8 cellular contexts compared by ENCODE assay signal in genomic region chr17:51165680-51166197, GRCh38. TPM values are rescaled to one million over a fixed set of nuclear protein-coding genes. Genes with fewer than 3 reads are reported as not detected.
DNase-seq lines count a peak whose midpoint lies in the region; ATAC-seq lines count a peak whose summit lies in the region.

No MANE protein-coding gene starts in this region.

- peak; percentile 62 to 82 for DNase-seq in AML-193 (lab: John Stamatoyannopoulos, UW)
- DNase-seq in activated naive CD8-positive, alpha-beta T cell treated with anti-CD3 and anti-CD28 coated beads for 36 hours = no peak
- DNase-seq in GM19238 (ENCODE audit: insufficient read length, low spot score) = no peak
- no peak for DNase-seq in middle frontal gyrus (ENCODE audit: extremely low spot score, low spot score)

- H3K4me3 ChIP-seq in iPS-11a (ENCODE audit: low read depth, low read length) (peak overlapping the region; percentile 93), skeletal muscle tissue (ENCODE audit: low read length in 3 of 3) (peak overlapping the region; percentile 90 to 96 (median 93))

- H3K27me3 ChIP-seq in skeletal muscle tissue (ENCODE audit: control insufficient read depth in 3 of 3, insufficient read depth in 3 of 3, low read length in 3 of 3) = no peaks in the 10 kb centered on the region

- no peaks in the 10 kb centered on the region for H3K9me3 ChIP-seq in skeletal muscle tissue (ENCODE audit: control insufficient read depth in 3 of 3, low read length in 3 of 3)

- peak overlapping the region; percentile 91 to 94 (median 92) for H3K9ac ChIP-seq in skeletal muscle tissue (ENCODE audit: low read depth in 1 of 3, low read length in 3 of 3)

- H3K36me3 Mint-ChIP-seq in IgD-negative memory B cell = peaks cover 5% of the 10 kb centered on the region
- peaks cover 55% of the 10 kb centered on the region for H3K36me3 Mint-ChIP-seq in activated naive CD8-positive, alpha-beta T cell treated with anti-CD3 and anti-CD28 coated beads for 36 hours

- peaks cover 10 to 17% (median 15%) of the 10 kb centered on the region in 3 donors for H3K4me1 ChIP-seq in skeletal muscle tissue (ENCODE audit: control insufficient read depth in 3 of 3, insufficient read depth in 3 of 3, low read length in 3 of 3)

- H3K27ac ChIP-seq in skeletal muscle tissue (ENCODE audit: low read depth, low read length) = peak overlapping the region; percentile 94

- H3K9me3 Mint-ChIP-seq in IgD-negative memory B cell = no peaks in the 10 kb centered on the region
- H3K9me3 Mint-ChIP-seq in activated naive CD8-positive, alpha-beta T cell treated with anti-CD3 and anti-CD28 coated beads for 36 hours = no peaks in the 10 kb centered on the region

- no peaks in the 10 kb centered on the region for H3K27me3 Mint-ChIP-seq in IgD-negative memory B cell
- peaks cover 4% of the 10 kb centered on the region for H3K27me3 Mint-ChIP-seq in activated naive CD8-positive, alpha-beta T cell treated with anti-CD3 and anti-CD28 coated beads for 36 hours

- H3K36me3 ChIP-seq in skeletal muscle tissue (ENCODE audit: control insufficient read depth in 3 of 3, insufficient read depth in 3 of 3, low read length in 3 of 3) = peaks cover 18 to 31% (median 28%) of the 10 kb centered on the region in 3 donors

- peak overlapping the region; percentile 85 to 95 (median 94) for H3K4me3 Mint-ChIP-seq in IgD-negative memory B cell
- peak overlapping the region; percentile 89 for H3K4me3 Mint-ChIP-seq in activated naive CD8-positive, alpha-beta T cell treated with anti-CD3 and anti-CD28 coated beads for 36 hours

- peaks cover 11 to 17% (median 14%) of the 10 kb centered on the region in 3 donors for H3K4me1 Mint-ChIP-seq in IgD-negative memory B cell
- peaks cover 26% of the 10 kb centered on the region for H3K4me1 Mint-ChIP-seq in activated naive CD8-positive, alpha-beta T cell treated with anti-CD3 and anti-CD28 coated beads for 36 hours

- peak overlapping the region; percentile 78 to 99 (median 97) for H3K27ac Mint-ChIP-seq in IgD-negative memory B cell
- peak overlapping the region; percentile 94 for H3K27ac Mint-ChIP-seq in activated naive CD8-positive, alpha-beta T cell treated with anti-CD3 and anti-CD28 coated beads for 36 hours

- peak; percentile 22 for ATAC-seq in GM19023 (IDR thresholded peaks at IDR 0.05; ENCODE audit: unreplicated experiment)

RNA-seq across cellular contexts. Expression of gene NME2, which starts 0.5 kb away (rescaled TPM):
- polyA plus RNA-seq in IgD-negative memory B cell = 374 TPM
- 100 to 1,000 TPM; 983 to 986 TPM for total RNA-seq in activated naive CD8-positive, alpha-beta T cell treated with anti-CD3 and anti-CD28 coated beads for 36 hours
- 240 TPM for total RNA-seq in skeletal muscle tissue

RNA-seq across cellular contexts. Expression of gene NME1, which starts 12.4 kb away (rescaled TPM):
- 68.4 TPM for polyA plus RNA-seq in IgD-negative memory B cell
- total RNA-seq in activated naive CD8-positive, alpha-beta T cell treated with anti-CD3 and anti-CD28 coated beads for 36 hours = 100 to 1,000 TPM; 409 to 418 TPM
- 44.9 TPM for total RNA-seq in skeletal muscle tissue

RNA-seq across cellular contexts. Expression of gene SPAG9, which starts 45.1 kb away (rescaled TPM):
- 6.1 TPM for polyA plus RNA-seq in IgD-negative memory B cell
- total RNA-seq in activated naive CD8-positive, alpha-beta T cell treated with anti-CD3 and anti-CD28 coated beads for 36 hours = 10 to 100 TPM; 27.4 to 30.2 TPM
- 92.9 TPM for total RNA-seq in skeletal muscle tissue

Comparison
In these comparisons a context has a peak if more than half of its experiments do, and no peak if none do; other contexts are left out.
1. DNase-seq: peak in AML-193 (2 of 2); none in activated naive CD8-positive, alpha-beta T cell treated with anti-CD3 and anti-CD28 coated beads for 36 hours (single experiment), GM19238 (single experiment) and middle frontal gyrus (single experiment).